In the genomic region with DNA sequence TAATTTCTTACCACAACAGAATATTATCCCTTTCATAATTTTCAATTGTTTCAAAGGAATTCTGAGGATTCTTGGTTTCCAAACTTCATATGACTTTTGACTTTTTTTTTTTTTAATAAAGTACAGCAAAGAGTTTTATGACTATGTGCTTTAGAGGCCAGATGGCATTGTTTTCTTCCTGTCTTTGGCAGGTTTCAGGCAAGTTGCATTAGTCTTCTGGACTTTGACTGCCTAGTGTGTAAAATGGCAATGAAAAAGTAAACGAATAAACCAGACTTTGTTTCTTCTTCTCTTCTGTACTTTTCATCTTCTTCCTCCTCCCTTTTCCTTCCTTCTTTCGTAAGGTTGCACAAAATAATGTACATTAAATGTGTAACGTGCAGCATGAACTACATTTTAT, we compare ENCODE assay signal across 27 cellular contexts.
"Had no signal": no experiment of that assay in that cellular context is flagged by ENCODE, and none has a peak within 500 bp of the region (broad histone marks: within the 10 kb centered on the region; RNA-seq: fewer than 3 reads in every experiment).

No MANE protein-coding gene starts in this region.

- H3K9me3 ChIP-seq: psoas muscle, right lobe of liver, sigmoid colon, suprapubic skin, testis, tibial artery, transverse colon, upper lobe of right lung, uterus had no signal

- H3K36me3 ChIP-seq: neural progenitor cell, right lobe of liver, sigmoid colon, spleen, suprapubic skin, tibial artery, transverse colon, upper lobe of right lung, uterus had no signal

- H3K4me3 ChIP-seq: neural progenitor cell, psoas muscle, right lobe of liver, sigmoid colon, smooth muscle cell, spleen, suprapubic skin, testis, tibial artery, transverse colon, upper lobe of right lung, uterus had no signal

- H2AFZ ChIP-seq: neural progenitor cell, parathyroid adenoma had no signal

- H3K4me2 ChIP-seq: neural progenitor cell, smooth muscle cell had no signal

- DNase-seq: naive thymus-derived CD4-positive, alpha-beta T cell; natural killer cell; occipital lobe; posterior cingulate gyrus; psoas muscle; right cardiac atrium; right lobe of liver; sigmoid colon; spleen; stimulated activated CD4-positive, alpha-beta T cell treated with anti-CD3 and anti-CD28 coated beads, Interleukin-12 subunit alpha, Interleukin-12 subunit beta, amount 100 ng/mL, for 4 hours; stimulated activated CD4-positive, alpha-beta T cell treated with anti-CD3 and anti-CD28 coated beads, Interleukin-1b, Interleukin-23, amount 100 ng/mL, for 48 hours; stimulated activated CD4-positive, alpha-beta T cell treated with anti-CD3 and anti-CD28 coated beads, Interleukin-4, amount 100 ng/mL, for 1 hour; stimulated activated CD4-positive, alpha-beta T cell treated with anti-CD3 and anti-CD28 coated beads, Interleukin-4, amount 100 ng/mL, for 4 hours; stimulated activated CD8-positive, alpha-beta memory T cell treated with anti-CD3 and anti-CD28 coated beads, Interleukin-4, amount 100 ng/mL, for 48 hours; stimulated activated naive CD4-positive, alpha-beta T cell; stimulated activated naive CD8-positive, alpha-beta T cell treated with anti-CD3 and anti-CD28 coated beads, Interleukin-15, amount 100 ng/mL, for 72 hours; stimulated activated naive CD8-positive, alpha-beta T cell treated with anti-CD3 and anti-CD28 coated beads, Interleukin-15, Interleukin-2, amounts not matched to agents 100 U/mL and 50 U/mL, for 24 hours; testis; tibial artery; transverse colon; upper lobe of right lung; uterus had no signal

- H3K4me1 ChIP-seq: neural progenitor cell, parathyroid adenoma, psoas muscle, right lobe of liver, sigmoid colon, spleen, suprapubic skin, testis, tibial artery, transverse colon, upper lobe of right lung, uterus had no signal

- H3K79me2 ChIP-seq: parathyroid adenoma had no signal

- H3K27me3 ChIP-seq: right lobe of liver, sigmoid colon, spleen, suprapubic skin, testis, tibial artery, transverse colon, upper lobe of right lung, uterus had no signal

- ATAC-seq: naive thymus-derived CD4-positive, alpha-beta T cell; natural killer cell; psoas muscle; right cardiac atrium; stimulated activated memory B cell treated with anti-CD40 and anti-IgM and Interleukin-4, amounts not matched to agents 10 μg/mL and 1 μg/mL and 100 μg/mL, for 72 hours; stimulated activated naive CD8-positive, alpha-beta T cell treated with anti-CD3 and anti-CD28 coated beads, Interleukin-15, amount 100 ng/mL, for 72 hours; stimulated activated naive CD8-positive, alpha-beta T cell treated with anti-CD3 and anti-CD28 coated beads, Interleukin-15, Interleukin-2, amounts not matched to agents 100 U/mL and 50 U/mL, for 24 hours; upper lobe of right lung had no signal

- H3K27ac ChIP-seq: neural progenitor cell, parathyroid adenoma, psoas muscle, right lobe of liver, sigmoid colon, spleen, suprapubic skin, testis, tibial artery, transverse colon, upper lobe of right lung, uterus had no signal
